Comparison of ENCODE assay signal across 8 cellular contexts in the genomic region with DNA sequence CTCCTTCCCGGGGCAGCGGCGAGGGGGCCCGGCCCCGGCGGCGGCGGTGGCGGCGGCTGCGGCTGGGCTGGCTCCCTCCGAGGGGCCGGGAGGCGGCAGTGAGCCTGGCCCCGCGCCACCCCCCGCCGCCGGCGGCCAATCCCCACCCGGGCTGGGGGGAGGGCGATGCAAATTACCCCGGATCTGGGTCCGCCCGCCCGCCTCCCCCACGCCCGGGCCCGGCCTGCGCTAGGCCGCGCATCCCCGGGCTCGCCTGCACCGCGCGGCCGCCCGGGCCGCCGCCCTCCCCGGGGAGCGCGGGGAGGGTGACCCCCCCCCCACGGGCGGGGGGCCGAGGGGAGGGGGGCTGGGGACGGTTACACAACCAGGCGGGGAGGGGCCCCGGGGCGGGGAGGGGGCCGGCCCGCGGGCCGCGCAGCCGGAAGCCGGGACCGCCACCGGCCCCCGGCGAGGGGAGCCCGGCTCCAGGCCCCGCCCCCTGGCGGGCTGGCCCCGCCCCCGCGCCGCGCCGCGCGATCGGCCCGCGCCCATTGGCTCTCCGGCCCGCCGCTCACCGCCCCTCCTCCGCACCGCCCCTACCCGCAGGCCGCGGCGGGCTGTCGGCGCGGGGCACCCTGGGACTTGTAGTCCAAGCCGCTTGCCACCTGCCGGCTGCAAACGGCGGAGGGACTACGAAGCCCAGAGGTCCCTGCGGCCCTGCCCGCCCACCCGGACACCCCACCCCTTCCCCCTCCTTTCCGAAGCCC. TPM values are rescaled to one million over a fixed set of nuclear protein-coding genes. Genes with fewer than 3 reads are reported as not detected.
DNase-seq lines count a peak whose midpoint lies in the region; ATAC-seq, FAIRE-seq and TF ChIP-seq lines count a peak whose summit lies in the region.

No MANE protein-coding gene starts in this region.

- H3K27ac ChIP-seq in caudate nucleus (ENCODE audit: low read depth, low read length): peak overlapping the region; percentile 93
- no peak overlapping the region for H3K27ac ChIP-seq in kidney (ENCODE audit: low read depth in 2 of 2, low read length in 2 of 2)

- no peaks in the 10 kb centered on the region for H3K36me3 ChIP-seq in kidney (ENCODE audit: control insufficient read depth in 1 of 2, insufficient read depth in 2 of 2, low read length in 2 of 2)

- FAIRE-seq in kidney (lab: Jason Lieb, UNC): no peak

- no peak for TF ChIP-seq CTCF in AG10803 (conservative IDR thresholded peaks at IDR 0.05; ENCODE audit: low read length)
- TF ChIP-seq CTCF in kidney (IDR thresholded peaks at IDR 0.05; ENCODE audit: borderline replicate concordance, extremely low read depth, insufficient read depth): no peak

- DNase-seq in AG10803 (ENCODE audit: low read depth) (peak; percentile 98), NCI-H345 (lab: John Stamatoyannopoulos, UW) (peak; percentile 97), caudate nucleus (lab: John Stamatoyannopoulos, UW) (peak; percentile 21 to 99 (median 94)), kidney (peak; percentile 100)
- DNase-seq in activated CD4-positive, CD25-positive, alpha-beta regulatory T cell treated with anti-CD3 and anti-CD28 coated beads, Interleukin-2, amount 50 U/mL, for 16 hours (ENCODE audit: low read depth, low spot score): peak; percentile 90
- peak; percentile 93 to 96 for DNase-seq in stimulated activated CD4-positive, alpha-beta T cell treated with anti-CD3 and anti-CD28 coated beads, Interleukin-1b, Interleukin-23, amount 100 ng/mL, for 1 hour (ENCODE audit: low read depth in 2 of 2)

- ATAC-seq in GM19035 (IDR thresholded peaks at IDR 0.05; ENCODE audit: unreplicated experiment): peak; percentile 67
- ATAC-seq in HG03196 (IDR thresholded peaks at IDR 0.05; ENCODE audit: unreplicated experiment): peak; percentile 69

- H3K4me3 ChIP-seq in AG10803 (ENCODE audit: low read length): peak overlapping the region; percentile 74
- no peak overlapping the region for H3K4me3 ChIP-seq in kidney (ENCODE audit: low read length in 2 of 2)

- H3K4me1 ChIP-seq in kidney (ENCODE audit: control insufficient read depth in 1 of 2, insufficient read depth in 1 of 2, low read depth in 1 of 2, low read length in 2 of 2): peaks cover 26 to 32% of the 10 kb centered on the region in 2 donors

- H3K9ac ChIP-seq in kidney (ENCODE audit: low read length in 2 of 2): no peak overlapping the region

- intact Hi-C loops in kidney (cut with DNase I): no loop called here

- no peaks in the 10 kb centered on the region for H3K9me3 ChIP-seq in kidney (ENCODE audit: control insufficient read depth in 1 of 2, low read length in 2 of 2)

RNA-seq across cellular contexts. Expression of gene ZBTB7A, which starts 1.1 kb away (rescaled TPM):
- total RNA-seq in kidney: 53.2 TPM
- 8.9 TPM for polyA plus RNA-seq in kidney (ENCODE audit: insufficient read depth, low read depth, low replicate concordance)

RNA-seq across cellular contexts. Expression of gene PIAS4, which starts 58.1 kb away (rescaled TPM):
- total RNA-seq in kidney: 25.0 TPM
- 9.8 TPM for polyA plus RNA-seq in kidney (ENCODE audit: insufficient read depth, low read depth, low replicate concordance)

RNA-seq across cellular contexts. Expression of gene MAP2K2, which starts 58.3 kb away (rescaled TPM):
- 105 TPM for total RNA-seq in kidney
- polyA plus RNA-seq in kidney (ENCODE audit: insufficient read depth, low read depth, low replicate concordance): 138 TPM
